10 cellular contexts compared by ENCODE assay signal in the genomic region with DNA sequence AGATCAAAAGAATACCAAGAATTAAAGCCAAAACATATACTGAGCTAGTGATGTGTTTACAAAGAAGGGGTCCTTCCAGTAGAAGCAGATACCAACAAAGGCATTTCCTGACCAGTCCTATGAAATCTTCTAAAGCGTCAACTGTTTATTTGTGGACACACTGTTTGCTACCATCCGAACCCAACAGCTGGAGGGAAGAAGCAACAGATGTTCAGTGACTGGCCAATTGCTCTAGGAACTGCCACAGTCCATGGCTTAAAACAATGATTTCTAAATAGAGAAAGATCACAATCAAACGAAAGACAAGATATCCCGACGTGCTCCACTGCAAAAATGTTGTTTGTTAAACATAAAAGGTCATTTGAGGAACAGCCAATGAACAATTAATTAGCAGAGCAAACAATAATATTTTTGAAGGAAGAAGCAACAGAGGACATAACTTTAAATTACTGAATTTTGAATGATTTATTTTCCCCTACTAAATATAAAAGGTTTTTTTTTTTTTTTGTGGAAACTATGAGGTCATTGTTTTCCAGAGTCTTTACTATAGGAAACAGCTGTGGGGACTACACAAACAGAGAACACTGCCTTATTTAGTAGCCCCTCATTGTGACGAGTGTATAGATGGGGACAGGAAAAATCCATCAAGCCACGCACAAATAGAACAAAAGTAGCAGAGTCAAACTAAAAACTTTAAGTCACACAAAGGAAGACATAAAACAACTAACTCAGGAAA. TPM values are rescaled to one million over a fixed set of nuclear protein-coding genes. Genes with fewer than 3 reads are reported as not detected.
DNase-seq lines count a peak whose midpoint lies in the region; ATAC-seq, FAIRE-seq and TF ChIP-seq lines count a peak whose summit lies in the region.
"Had no signal": no experiment of that assay in that cellular context is flagged by ENCODE, and none has a peak within 500 bp of the region (broad histone marks: within the 10 kb centered on the region; RNA-seq: fewer than 3 reads in every experiment).

No MANE protein-coding gene starts in this region.

- ATAC-seq in HepG2: peak; percentile 49
- no peak for ATAC-seq in HG03439 (IDR thresholded peaks at IDR 0.05; ENCODE audit: unreplicated experiment)

- intact Hi-C loops in HepG2 (cut with micrococcal nuclease; ENCODE audit: unreplicated experiment): no loop called here

- in situ Hi-C loops in HepG2 (cut with HindIII; ENCODE audit: extremely low pct_ligation_motif_present, low pct_unique_long_range_greater_than_20kb): no loop called here

- TF ChIP-seq CTCF in HepG2 (CRISPR knock-in tag; IDR thresholded peaks at IDR 0.05) (no peak), smooth muscle cell (IDR thresholded peaks at IDR 0.05; ENCODE audit: borderline replicate concordance, insufficient read depth, poor library complexity, severe bottlenecking) (no peak)

- TF ChIP-seq POLR2A in HepG2 (IDR thresholded peaks at IDR 0.05; ENCODE audit: insufficient read depth in 1 of 2, low read depth in 2 of 2, low read length in 2 of 2): no peak

- H3K9ac ChIP-seq in HepG2 (ENCODE audit: insufficient read depth, low read depth, low read length) (no peak overlapping the region), smooth muscle cell (ENCODE audit: low read depth) (no peak overlapping the region)

- CTCF ChIA-PET in HepG2 (lab: Yijun Ruan, JAX; ENCODE audit: low intra/inter-chr PET ratio, low total read pairs): no interaction called here

- peaks cover 69% of the 10 kb centered on the region for H3K4me1 ChIP-seq in HepG2 (ENCODE audit: insufficient read depth, low read length)
- H3K4me1 ChIP-seq in smooth muscle cell (ENCODE audit: low read depth): peaks cover 10% of the 10 kb centered on the region

- H3K4me2 ChIP-seq in HepG2 (ENCODE audit: low read depth, low read length) (peak overlapping the region; percentile 2; the same call in 1 of the 2 replicates), smooth muscle cell (peak overlapping the region; percentile 32)

- H3K79me2 ChIP-seq in HepG2 (ENCODE audit: insufficient read depth, low read length) (peaks cover 98% of the 10 kb centered on the region), smooth muscle cell (ENCODE audit: low read depth) (peaks cover 74% of the 10 kb centered on the region)

- H2AFZ ChIP-seq in HepG2 (ENCODE audit: low read length) (no peak overlapping the region), smooth muscle cell (ENCODE audit: low read depth) (no peak overlapping the region)

- no peak for TF ChIP-seq RAD21 in HepG2 (CRISPR knock-in tag; IDR thresholded peaks at IDR 0.05)

- TF ChIP-seq EP300 in HepG2 (IDR thresholded peaks at IDR 0.05; ENCODE audit: low read depth in 2 of 2, low read length in 2 of 2) (no peak), HepG2 (CRISPR knock-in tag; IDR thresholded peaks at IDR 0.05; ENCODE audit: borderline replicate concordance) (no peak)

- H3K4me3 ChIP-seq in MG63 (no peak overlapping the region), HepG2 (replicated peaks in 1 of 3; ENCODE audit: insufficient read depth in 1 of 3, low read depth in 2 of 3, low read length in 3 of 3) (no peak overlapping the region), smooth muscle cell (peak overlapping the region; percentile 1)

- H3K9me3 ChIP-seq in MG63 (peaks cover 2% of the 10 kb centered on the region), HepG2 (ENCODE audit: low read length) (peaks cover 9% of the 10 kb centered on the region), smooth muscle cell (replicated peaks; ENCODE audit: low read depth) (no peaks in the 10 kb centered on the region)

- H3K36me3 ChIP-seq in MG63 (no peaks in the 10 kb centered on the region), HepG2 (replicated peaks in 1 of 2; ENCODE audit: control insufficient read depth in 1 of 2, insufficient read depth in 2 of 2, low read length in 2 of 2) (no peaks in the 10 kb centered on the region), smooth muscle cell (ENCODE audit: low read depth) (no peaks in the 10 kb centered on the region)

- no peaks in the 10 kb centered on the region for H3F3A ChIP-seq in smooth muscle cell (ENCODE audit: low read depth)

- POLR2A ChIA-PET in HepG2 (lab: Yijun Ruan, JAX): interaction anchor here (1.8 to 3.5 kb wide), 2 partner anchors 10 to 28 kb away, joined by 4 to 20 read pairs; no protein-coding TSS in a partner anchor

- H4K20me1 ChIP-seq in HepG2 (ENCODE audit: insufficient read depth, low read length): peaks cover 16% of the 10 kb centered on the region
- peaks cover 89% of the 10 kb centered on the region for H4K20me1 ChIP-seq in smooth muscle cell (ENCODE audit: low read depth)

- no peak for FAIRE-seq in HepG2 (lab: Jason Lieb, UNC)

- peak overlapping the region; percentile 16 for H3K27ac ChIP-seq in HepG2 (ENCODE audit: extremely low read length, insufficient read depth, low read length)
- H3K27ac ChIP-seq in smooth muscle cell (ENCODE audit: low read depth): peak overlapping the region; percentile 12

- no TSS peak for BruUV-seq in HepG2 (replicated peaks; lab: Mats Ljungman, UMichigan)

- H3K27me3 ChIP-seq in MG63 (no peaks in the 10 kb centered on the region), HepG2 (ENCODE audit: control insufficient read depth in 1 of 2, insufficient read depth in 2 of 2, low read length in 2 of 2) (no peaks in the 10 kb centered on the region), smooth muscle cell (ENCODE audit: low read depth) (no peaks in the 10 kb centered on the region)

- WGBS in HepG2 (ENCODE audit: low lambda C conversion rate): 60% methylated on average over 7 of the region's 7 CpGs
- WGBS in smooth muscle cell (ENCODE audit: low lambda C conversion rate): 44% methylated on average over 7 of the region's 7 CpGs

- DNase-seq in MG63 (peak; percentile 10), dermis blood vessel endothelial cell (peak; percentile 94), HepG2 (ENCODE audit: low spot score) (no peak), smooth muscle cell (lab: John Stamatoyannopoulos, UW; ENCODE audit: unreplicated experiment) (no peak), COLO668 (lab: John Stamatoyannopoulos, UW; ENCODE audit: unreplicated experiment) (no peak), NCI-H1694 treated with DMSO at 0.1 percent for 48 hours (lab: John Stamatoyannopoulos, UW) (no peak), DMS79 treated with DMSO at 0.1 percent for 48 hours (lab: John Stamatoyannopoulos, UW) (no peak)
- DNase-seq: DMS79, NCI-H526 treated with DMSO at 0.1 percent for 48 hours had no signal

RNA-seq across cellular contexts. Expression of gene USP31, which starts 17.2 kb away (rescaled TPM):
- total RNA-seq in MG63 (2014; rRNA removed; shearing (Covaris generic); ENCODE audit: low replicate concordance): 2.0 and 6.8 TPM in 2 replicates
- total RNA-seq in dermis blood vessel endothelial cell (37.8 and 43.7 TPM in 2 replicates), HepG2 (2016; rRNA removed; fragmentation: Illumina TruSeq; extraction: Trizol) (22.5 and 29.1 TPM in 2 replicates), smooth muscle cell (5.7 and 5.8 TPM in 2 replicates)
- total RNA-seq in HepG2 (2016; cell fraction: cytosol; rRNA removed; fragmentation: Illumina TruSeq; extraction: Trizol; ENCODE audit: low read depth): 16.8 and 17.4 TPM in 2 replicates
- total RNA-seq in HepG2 (2016; cell fraction: insoluble cytoplasmic fraction; rRNA removed; fragmentation: Illumina TruSeq; extraction: Trizol): 22.8 and 25.6 TPM in 2 replicates
- 29.3 and 32.3 TPM in 2 replicates for total RNA-seq in HepG2 (2016; cell fraction: membrane; rRNA removed; fragmentation: Illumina TruSeq; extraction: Trizol)
- total RNA-seq in HepG2 (2016; cell fraction: nucleus; rRNA removed; fragmentation: Illumina TruSeq; extraction: Trizol): 37.5 and 40.8 TPM in 2 replicates
- polyA plus RNA-seq in HepG2 (2011; rRNA removed) (22.7 and 23.3 TPM in 2 replicates), smooth muscle cell (2.7 and 4.9 TPM in 2 replicates)
- polyA plus RNA-seq in HepG2 (2011; cell fraction: cytosol; rRNA removed): 14.9 and 16.7 TPM in 2 replicates
- polyA plus RNA-seq in HepG2 (2011; cell fraction: nucleus; rRNA removed): 36.6 and 36.8 TPM in 2 replicates
- polyA plus RNA-seq in HepG2 (2012): 9.0 and 10.0 TPM in 2 replicates
- polyA plus RNA-seq in HepG2 (2016; cell fraction: cytosol; fragmentation: Illumina TruSeq; extraction: Trizol; ENCODE audit: low read depth): 12.2 and 13.0 TPM in 2 replicates
- polyA plus RNA-seq in HepG2 (2016; cell fraction: insoluble cytoplasmic fraction; fragmentation: Illumina TruSeq; extraction: Trizol; ENCODE audit: low read depth): 13.8 and 15.9 TPM in 2 replicates
- polyA plus RNA-seq in HepG2 (2016; cell fraction: membrane; fragmentation: Illumina TruSeq; extraction: Trizol; ENCODE audit: low read depth): 19.9 and 22.8 TPM in 2 replicates
- polyA plus RNA-seq in HepG2 (2016; cell fraction: nucleus; fragmentation: Illumina TruSeq; extraction: Trizol; ENCODE audit: insufficient read depth, low read depth): 23.2 and 27.3 TPM in 2 replicates
- 30.7 and 80.3 TPM in 2 replicates for polyA minus RNA-seq in HepG2 (2011; rRNA and poly(A)+ RNA removed; ENCODE audit: low replicate concordance)
- 30.8 and 35.6 TPM in 2 replicates for polyA minus RNA-seq in HepG2 (2011; cell fraction: cytosol; rRNA and poly(A)+ RNA removed)
- 109 and 122 TPM in 2 replicates for polyA minus RNA-seq in HepG2 (2011; cell fraction: nucleus; rRNA and poly(A)+ RNA removed)

RNA-seq across cellular contexts. Expression of gene SCNN1G, which starts 50.5 kb away (rescaled TPM):
- total RNA-seq in MG63 (2014; rRNA removed; shearing (Covaris generic); ENCODE audit: low replicate concordance): not detected in 2 replicates
- total RNA-seq in dermis blood vessel endothelial cell (0.68 and 2.6 TPM in 2 replicates), HepG2 (2016; rRNA removed; fragmentation: Illumina TruSeq; extraction: Trizol) (not detected in 2 replicates), smooth muscle cell (not detected in 2 replicates)
- not detected in 2 replicates for total RNA-seq in HepG2 (2016; cell fraction: cytosol; rRNA removed; fragmentation: Illumina TruSeq; extraction: Trizol; ENCODE audit: low read depth)
- total RNA-seq in HepG2 (2016; cell fraction: insoluble cytoplasmic fraction; rRNA removed; fragmentation: Illumina TruSeq; extraction: Trizol): not detected in 2 replicates
- total RNA-seq in HepG2 (2016; cell fraction: membrane; rRNA removed; fragmentation: Illumina TruSeq; extraction: Trizol): not detected in 2 replicates
- not detected in 2 replicates for total RNA-seq in HepG2 (2016; cell fraction: nucleus; rRNA removed; fragmentation: Illumina TruSeq; extraction: Trizol)
- polyA plus RNA-seq in HepG2 (2011; rRNA removed) (not detected in 2 replicates), smooth muscle cell (not detected in 2 replicates)
- polyA plus RNA-seq in HepG2 (2011; cell fraction: cytosol; rRNA removed): not detected in 2 replicates
- polyA plus RNA-seq in HepG2 (2011; cell fraction: nucleus; rRNA removed): not detected in 2 replicates
- polyA plus RNA-seq in HepG2 (2012): not detected in 2 replicates
- polyA plus RNA-seq in HepG2 (2016; cell fraction: cytosol; fragmentation: Illumina TruSeq; extraction: Trizol; ENCODE audit: low read depth): not detected in 2 replicates
- polyA plus RNA-seq in HepG2 (2016; cell fraction: insoluble cytoplasmic fraction; fragmentation: Illumina TruSeq; extraction: Trizol; ENCODE audit: low read depth): not detected in 2 replicates
- not detected in 2 replicates for polyA plus RNA-seq in HepG2 (2016; cell fraction: membrane; fragmentation: Illumina TruSeq; extraction: Trizol; ENCODE audit: low read depth)
- polyA plus RNA-seq in HepG2 (2016; cell fraction: nucleus; fragmentation: Illumina TruSeq; extraction: Trizol; ENCODE audit: insufficient read depth, low read depth): not detected in 2 replicates
- not detected in 2 replicates for polyA minus RNA-seq in HepG2 (2011; rRNA and poly(A)+ RNA removed; ENCODE audit: low replicate concordance)
- not detected in 2 replicates for polyA minus RNA-seq in HepG2 (2011; cell fraction: cytosol; rRNA and poly(A)+ RNA removed)
- not detected in 2 replicates for polyA minus RNA-seq in HepG2 (2011; cell fraction: nucleus; rRNA and poly(A)+ RNA removed)

Comparison
In these comparisons a context has a peak if more than half of its experiments do, and no peak if none do; other contexts are left out.
1. DNase-seq: peak in MG63 (single experiment) and dermis blood vessel endothelial cell (single experiment); none in HepG2 (single experiment), smooth muscle cell (single experiment), COLO668 (single experiment), NCI-H1694 treated with DMSO at 0.1 percent for 48 hours (single experiment) and DMS79 treated with DMSO at 0.1 percent for 48 hours (single experiment).